ENCODE assay signal across 8 cellular contexts in the genomic region with DNA sequence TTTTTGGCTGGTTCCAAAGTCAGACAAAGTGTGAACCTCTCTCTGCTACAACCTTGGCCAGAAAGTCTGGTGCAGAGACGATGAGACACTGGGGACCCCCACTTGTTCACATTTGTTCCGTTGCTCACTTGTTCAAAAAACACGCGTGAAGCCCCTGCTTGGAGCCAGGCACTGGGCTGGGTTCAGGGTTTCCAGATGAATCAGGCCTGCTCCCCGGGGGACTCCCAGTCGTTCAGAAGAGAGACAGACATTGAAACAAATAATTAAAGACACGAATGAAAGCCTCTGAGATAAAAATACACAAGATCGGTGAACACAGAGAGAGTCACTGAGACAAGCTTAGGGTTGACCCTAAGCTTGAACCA.
DNase-seq lines count a peak whose midpoint lies in the region; ATAC-seq, FAIRE-seq and TF ChIP-seq lines count a peak whose summit lies in the region.

No MANE protein-coding gene starts in this region.

- no peaks in the 10 kb centered on the region for H3K9me2 ChIP-seq in PC-3 (replicated peaks; ENCODE audit: low read length)

- no peaks in the 10 kb centered on the region for H3K27me3 Mint-ChIP-seq in MCF 10A (ENCODE audit: insufficient read depth, unreplicated experiment)

- POLR2A ChIA-PET in PC-3 (lab: Charles Lee; ENCODE audit: unreplicated experiment) (no interaction called here), GM12878 (lab: Charles Lee) (interaction anchor here (0.7 to 8.2 kb wide), 11 partner anchors 8 to 108 kb away, joined by 3 to 169 read pairs (median 9); a partner anchor contains a TSS), MCF 10A (lab: Yijun Ruan, JAX) (no interaction called here)

- RAD21 ChIA-PET in GM12878 (lab: Charles Lee; ENCODE audit: unreplicated experiment) = interaction anchor here (0.6 to 8.9 kb wide), 12 partner anchors 7 to 106 kb away, joined by 3 to 214 read pairs (median 7); a partner anchor contains a TSS

- H3K9me3 ChIP-seq in BLaER1 treated with 17β-estradiol and CSF1 and Interleukin-3, amounts not matched to agents 10 nM and 100 nM (replicated peaks in 1 of 11) = no peaks in the 10 kb centered on the region
- H3K9me3 ChIP-seq in PC-3 (ENCODE audit: low read length) = no peaks in the 10 kb centered on the region
- no peaks in the 10 kb centered on the region; the same call in 1 of the 3 replicates for H3K9me3 ChIP-seq in GM12878 (replicated peaks; ENCODE audit: control insufficient read depth, insufficient read depth, low read length)
- no peaks in the 10 kb centered on the region for H3K9me3 ChIP-seq in upper lobe of left lung
- no peaks in the 10 kb centered on the region for H3K9me3 ChIP-seq in mammary epithelial cell (replicated peaks; ENCODE audit: insufficient read depth, low read length)

- H3K36me3 ChIP-seq in BLaER1 treated with 17β-estradiol and CSF1 and Interleukin-3, amounts not matched to agents 10 nM and 100 nM = no peaks in the 10 kb centered on the region
- H3K36me3 ChIP-seq in PC-3 (ENCODE audit: low read depth, low read length) = no peaks in the 10 kb centered on the region
- H3K36me3 ChIP-seq in GM12878 (ENCODE audit: control insufficient read depth in 2 of 2, insufficient read depth in 2 of 2, low read length in 1 of 2) = no peaks in the 10 kb centered on the region; a peak in 1 of 4 replicates
- no peaks in the 10 kb centered on the region for H3K36me3 ChIP-seq in upper lobe of left lung
- H3K36me3 ChIP-seq in mammary epithelial cell (ENCODE audit: insufficient read depth, low read length) = no peaks in the 10 kb centered on the region

- peak overlapping the region; percentile 70 to 99 (median 93) for H3K4me2 ChIP-seq in BLaER1 treated with 17β-estradiol and CSF1 and Interleukin-3, amounts not matched to agents 10 nM and 100 nM
- H3K4me2 ChIP-seq in PC-3 (ENCODE audit: low read length) (peak overlapping the region; percentile 13; the same call in 1 of the 2 replicates), GM12878 (ENCODE audit: control insufficient read depth, insufficient read depth) (peak overlapping the region; percentile 68), mammary epithelial cell (ENCODE audit: insufficient read depth, low read depth, low read length) (no peak overlapping the region)

- peaks cover 0 to 61% (median 0%) of the 10 kb centered on the region in 11 experiments; a peak in 7 of 22 replicates for H3K27me3 ChIP-seq in BLaER1 treated with 17β-estradiol and CSF1 and Interleukin-3, amounts not matched to agents 10 nM and 100 nM
- H3K27me3 ChIP-seq in PC-3 (ENCODE audit: low read length) = no peaks in the 10 kb centered on the region
- H3K27me3 ChIP-seq in GM12878 (replicated peaks in 1 of 2; ENCODE audit: control insufficient read depth in 2 of 2, insufficient read depth in 2 of 2, low read length in 1 of 2) = no peaks in the 10 kb centered on the region
- no peaks in the 10 kb centered on the region for H3K27me3 ChIP-seq in upper lobe of left lung
- peaks cover 3% of the 10 kb centered on the region for H3K27me3 ChIP-seq in mammary epithelial cell (ENCODE audit: insufficient read depth, low read length)

- dilution Hi-C loops in mammary epithelial cell (cut with HindIII; ENCODE audit: low sequenced_read_pairs) = no loop called here

- peak in 1 of 2 experiments; percentile 49; a peak in 2 of 4 replicates for TF ChIP-seq EP300 in GM12878 (IDR thresholded peaks at IDR 0.05; ENCODE audit: borderline replicate concordance in 1 of 2, control insufficient read depth in 1 of 2, low read depth in 2 of 2, low read length in 2 of 2)
- no peak for TF ChIP-seq EP300 in upper lobe of left lung (IDR thresholded peaks at IDR 0.05)

- H3K9ac ChIP-seq in BLaER1 treated with 17β-estradiol and CSF1 and Interleukin-3, amounts not matched to agents 10 nM and 100 nM = peak overlapping the region in 1 of 11 experiments; percentile 21; a peak in 1 of 22 replicates
- H3K9ac ChIP-seq in PC-3 (ENCODE audit: low read length) (no peak overlapping the region), GM12878 (ENCODE audit: control insufficient read depth, insufficient read depth, low read length) (peak overlapping the region; percentile 91), mammary epithelial cell (ENCODE audit: insufficient read depth, low read length) (no peak overlapping the region)

- peaks cover 0 to 51% (median 0%) of the 10 kb centered on the region in 11 experiments; a peak in 4 of 22 replicates for H4K20me1 ChIP-seq in BLaER1 treated with 17β-estradiol and CSF1 and Interleukin-3, amounts not matched to agents 10 nM and 100 nM
- no peaks in the 10 kb centered on the region for H4K20me1 ChIP-seq in PC-3 (ENCODE audit: low read length)
- H4K20me1 ChIP-seq in GM12878 (ENCODE audit: control insufficient read depth, insufficient read depth) = no peaks in the 10 kb centered on the region
- no peaks in the 10 kb centered on the region for H4K20me1 ChIP-seq in mammary epithelial cell (ENCODE audit: insufficient read depth, low read length)

- BruUV-seq in PC-3 (replicated peaks; lab: Mats Ljungman, UMichigan) (no TSS peak), GM12878 (replicated peaks; lab: Mats Ljungman, UMichigan) (TSS peak; percentile 53), mammary epithelial cell (replicated peaks; lab: Mats Ljungman, UMichigan) (no TSS peak), MCF 10A (replicated peaks; lab: Mats Ljungman, UMichigan) (no TSS peak)

- H3K79me2 ChIP-seq in PC-3 (ENCODE audit: low read length) (no peaks in the 10 kb centered on the region), GM12878 (ENCODE audit: control insufficient read depth, insufficient read depth, low read length) (peaks cover 64% of the 10 kb centered on the region), mammary epithelial cell (ENCODE audit: insufficient read depth, low read length) (no peaks in the 10 kb centered on the region)

- no peak overlapping the region for H2AFZ ChIP-seq in PC-3 (ENCODE audit: low read length)
- no peak overlapping the region for H2AFZ ChIP-seq in GM12878 (ENCODE audit: control insufficient read depth, low read depth, low read length)
- H2AFZ ChIP-seq in mammary epithelial cell (ENCODE audit: low read depth, low read length) = no peak overlapping the region

- SMC1A ChIA-PET in GM12878 (lab: Charles Lee; ENCODE audit: uncharacterized antibody, unreplicated experiment) = interaction anchor here (1.3 to 10.3 kb wide), 5 partner anchors 7 to 101 kb away, joined by 3 to 292 read pairs (median 110); a partner anchor contains a TSS

- TF ChIP-seq POLR2A in GM12878 (IDR thresholded peaks at IDR 0.05; ENCODE audit: low read depth, low read length) (no peak), upper lobe of left lung (IDR thresholded peaks at IDR 0.05) (no peak)

- no peak overlapping the region for H3K27ac ChIP-seq in BLaER1 treated with 17β-estradiol and CSF1 and Interleukin-3, amounts not matched to agents 10 nM and 100 nM
- H3K27ac ChIP-seq in PC-3 (ENCODE audit: low read length) (peak overlapping the region; percentile 40), GM12878 (ENCODE audit: control insufficient read depth, insufficient read depth) (peak overlapping the region; percentile 100), upper lobe of left lung (peak overlapping the region in 2 of 4 donors; percentile 36 to 38), mammary epithelial cell (ENCODE audit: insufficient read depth, low read depth, low read length) (no peak overlapping the region)

- H3K9me3 Mint-ChIP-seq in MCF 10A (ENCODE audit: unreplicated experiment) = no peaks in the 10 kb centered on the region

- TF ChIP-seq CTCF in PC-3 (conservative IDR thresholded peaks at IDR 0.05; ENCODE audit: low read depth, low read length) (no peak), GM12878 (IDR thresholded peaks at IDR 0.05 in 2 of 3, conservative IDR thresholded peaks at IDR 0.05 in 1 of 3; ENCODE audit: control insufficient read depth in 2 of 3, extremely low read depth in 1 of 3, insufficient read depth in 1 of 3, low read depth in 3 of 3, low read length in 3 of 3) (no peak), upper lobe of left lung (IDR thresholded peaks at IDR 0.05) (no peak), mammary epithelial cell (conservative IDR thresholded peaks at IDR 0.05 in 1 of 2, IDR thresholded peaks at IDR 0.05 in 1 of 2; ENCODE audit: extremely low read depth in 1 of 2, insufficient read depth in 1 of 2, low read depth in 1 of 2, low read length in 2 of 2) (no peak), MCF 10A (IDR thresholded peaks at IDR 0.05; ENCODE audit: unreplicated experiment) (no peak)

- 0 out of 20 replicates have a peak overlapping the region, but pooled peaks of 1 of the 10 experiments have one; percentile 15 for H3K4me3 ChIP-seq in BLaER1 treated with 17β-estradiol and CSF1 and Interleukin-3, amounts not matched to agents 10 nM and 100 nM
- no peak overlapping the region for H3K4me3 ChIP-seq in PC-3 (ENCODE audit: low read length)
- peak overlapping the region; percentile 19; the same call in 1 of the 2 replicates for H3K4me3 ChIP-seq in GM12878
- no peak overlapping the region for H3K4me3 ChIP-seq in upper lobe of left lung
- no peak overlapping the region for H3K4me3 ChIP-seq in mammary epithelial cell (replicated peaks in 1 of 3; ENCODE audit: insufficient read depth in 1 of 3, low read depth in 2 of 3, low read length in 3 of 3)

- no peak overlapping the region for H3K27ac Mint-ChIP-seq in MCF 10A (ENCODE audit: low read depth, unreplicated experiment)

- DNase-seq in PC-3 (no peak), GM12878 (ENCODE audit: low read depth, low spot score) (no peak), SKM-1 treated with dmso at 0.1 percent for 144 hours (lab: John Stamatoyannopoulos, UW; ENCODE audit: unreplicated experiment) (no peak), upper lobe of left lung (no peak), mammary epithelial cell (no peak), MCF 10A (ENCODE audit: unreplicated experiment) (no peak)

- no peak overlapping the region for H3K4me3 Mint-ChIP-seq in MCF 10A (ENCODE audit: unreplicated experiment)

- H3K4me1 Mint-ChIP-seq in MCF 10A (ENCODE audit: insufficient read depth, unreplicated experiment) = peaks cover 12% of the 10 kb centered on the region

- TF ChIP-seq RAD21 in GM12878 (IDR thresholded peaks at IDR 0.05; ENCODE audit: insufficient read depth, low read depth, low read length) = peak; percentile 11; the same call in 1 of the 2 replicates

- no peaks in the 10 kb centered on the region for H3K36me3 Mint-ChIP-seq in MCF 10A (ENCODE audit: insufficient read depth, unreplicated experiment)

- H3F3A ChIP-seq in PC-3 (ENCODE audit: low read length, unreplicated experiment) = no peaks in the 10 kb centered on the region

- in situ Hi-C loops in GM12878 (cut with MboI) (loop anchor here (5.0 kb wide), 1 partner anchor 69 kb away; no protein-coding TSS in a partner anchor), mammary epithelial cell (cut with MboI; ENCODE audit: low sequenced_read_pairs in 2 of 2) (loop anchor here in 1 of 2 donors (10.0 kb wide), 1 partner anchor 87 kb away; no protein-coding TSS in a partner anchor)

- ATAC-seq in GM21515 (IDR thresholded peaks at IDR 0.05; ENCODE audit: unreplicated experiment) = peak; percentile 14
- no peak for ATAC-seq in PC-3
- peak; percentile 31 for ATAC-seq in GM12878
- no peak for ATAC-seq in upper lobe of left lung (ENCODE audit: low FRiP score in 2 of 2)

- CTCF ChIA-PET in PC-3 (lab: Charles Lee) = interaction anchor here (0.5 kb wide), 1 partner anchor 80 kb away, joined by 3 read pairs; no protein-coding TSS in a partner anchor
- CTCF ChIA-PET in GM12878 (lab: Yijun Ruan, JAX) = interaction anchor here (1.2 to 12.3 kb wide), 6 partner anchors 8 to 106 kb away, joined by 4 to 396 read pairs (median 48); a partner anchor contains a TSS
- CTCF ChIA-PET in mammary epithelial cell (lab: Charles Lee; ENCODE audit: low non-redundant PET) = no interaction called here
- CTCF ChIA-PET in MCF 10A (lab: Yijun Ruan, JAX) = interaction anchor here (0.9 kb wide), 1 partner anchor 11 kb away, joined by 4 read pairs; no protein-coding TSS in a partner anchor

- intact Hi-C loops in PC-3 (cut with micrococcal nuclease) = loop anchor here (10.0 kb wide), 1 partner anchor 47 kb away; no protein-coding TSS in a partner anchor
- intact Hi-C loops in GM12878 (cut with micrococcal nuclease; ENCODE audit: unreplicated experiment) = loop anchor here (5.0 to 10.0 kb wide), 3 partner anchors 116 to 284 kb away; a partner anchor contains a TSS
- intact Hi-C loops in mammary epithelial cell (cut with micrococcal nuclease) = no loop called here
- intact Hi-C loops in MCF 10A (cut with micrococcal nuclease) = no loop called here

- FAIRE-seq in GM12878 (lab: Jason Lieb, UNC) = no peak

- H3K4me1 ChIP-seq in BLaER1 treated with 17β-estradiol and CSF1 and Interleukin-3, amounts not matched to agents 10 nM and 100 nM = peaks cover 88 to 93% (median 90%) of the 10 kb centered on the region in 10 experiments
- H3K4me1 ChIP-seq in PC-3 (ENCODE audit: insufficient read depth, low read length) (peaks cover 21% of the 10 kb centered on the region), GM12878 (ENCODE audit: control insufficient read depth, insufficient read depth, low read length) (peaks cover 93% of the 10 kb centered on the region), upper lobe of left lung (peaks cover 6 to 48% (median 30%) of the 10 kb centered on the region in 4 donors), mammary epithelial cell (ENCODE audit: insufficient read depth, low read length) (peaks cover 4% of the 10 kb centered on the region)

- under 1% methylated on average over 8 of the region's 8 CpGs for WGBS in GM12878 (ENCODE audit: insufficient coverage, insufficient replicate concordance, low lambda C conversion rate, missing lambda C conversion rate)
- WGBS in upper lobe of left lung, 2 donors = 61 to 71% methylated on average over 8 of the region's 8 CpGs
- 81% methylated on average over 8 of the region's 8 CpGs for WGBS in mammary epithelial cell (ENCODE audit: low coverage, missing lambda C conversion rate)

Comparison
In these comparisons a context has a peak if more than half of its experiments do, and no peak if none do; other contexts are left out.
1. H3K27ac ChIP-seq: peak in PC-3 (single experiment) and GM12878 (single experiment); none in BLaER1 treated with 17β-estradiol and CSF1 and Interleukin-3, amounts not matched to agents 10 nM and 100 nM (0 of 11) and mammary epithelial cell (single experiment).
2. ATAC-seq: peak in GM21515 (single experiment) and GM12878 (single experiment); none in PC-3 (single experiment) and upper lobe of left lung (0 of 2).
3. intact Hi-C loops: an anchor here in PC-3 (10.0 kb wide) and GM12878 (5.0 to 10.0 kb wide); none called in mammary epithelial cell and MCF 10A.